17 cellular contexts compared by ENCODE assay signal in the genomic region with DNA sequence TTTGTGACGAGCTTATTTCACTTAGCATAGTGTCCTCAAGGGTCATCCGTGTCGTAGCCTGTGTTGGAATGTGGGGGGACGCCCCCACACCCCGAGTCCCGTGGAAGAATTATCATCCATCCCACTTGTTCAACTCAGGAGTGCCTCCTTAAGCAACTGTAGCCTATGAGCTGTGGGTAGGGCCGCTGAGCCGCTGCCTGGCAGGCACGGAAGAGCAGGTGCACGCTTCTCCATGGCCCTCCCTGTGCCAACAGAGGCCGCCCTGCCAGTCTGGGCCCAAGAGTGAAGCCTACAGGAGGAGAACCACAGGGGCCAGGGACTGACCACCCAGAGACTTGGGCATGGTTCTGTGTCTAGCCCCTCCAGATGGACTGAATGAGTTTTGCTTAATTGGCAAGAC. TPM values are rescaled to one million over a fixed set of nuclear protein-coding genes. Genes with fewer than 3 reads are reported as not detected.
DNase-seq lines count a peak whose midpoint lies in the region; ATAC-seq and TF ChIP-seq lines count a peak whose summit lies in the region.
"Had no signal": no experiment of that assay in that cellular context is flagged by ENCODE, and none has a peak within 500 bp of the region (broad histone marks: within the 10 kb centered on the region; RNA-seq: fewer than 3 reads in every experiment).

No MANE protein-coding gene starts in this region.

- no peak for TF ChIP-seq CTCF in CD4-positive, alpha-beta T cell (IDR thresholded peaks at IDR 0.05)
- TF ChIP-seq CTCF in nephron (IDR thresholded peaks at IDR 0.05; ENCODE audit: unreplicated experiment in 3 of 3) (no peak), OCI-LY7 (conservative IDR thresholded peaks at IDR 0.05; ENCODE audit: low read length) (no peak)

- no peak for ATAC-seq in CD4-positive, alpha-beta T cell (ENCODE audit: poor library complexity)
- ATAC-seq in GM18870 (IDR thresholded peaks at IDR 0.05; ENCODE audit: unreplicated experiment), result no peak
- ATAC-seq: heart right ventricle, K562 had no signal

- H3K27ac ChIP-seq in CD4-positive, alpha-beta T cell (ENCODE audit: low read depth, low read length), result no peak overlapping the region
- H3K27ac ChIP-seq in OCI-LY7 (ENCODE audit: low read depth, low read length, poor library complexity, severe bottlenecking), result no peak overlapping the region
- H3K27ac ChIP-seq: brain microvascular endothelial cell, parathyroid adenoma had no signal

- H3K4me2 ChIP-seq in OCI-LY7 (ENCODE audit: low read length), result no peak overlapping the region

- H4K20me1 ChIP-seq in OCI-LY7 (ENCODE audit: insufficient read depth, low read length), result no peaks in the 10 kb centered on the region

- intact Hi-C loops in CD4-positive, alpha-beta T cell (cut with DNase I, micrococcal nuclease), result loop anchor here in 1 of 2 experiments (5.0 to 10.0 kb wide), 4 partner anchors 88 to 664 kb away; a partner anchor contains a TSS
- intact Hi-C loops in OCI-LY7 (cut with micrococcal nuclease; ENCODE audit: unreplicated experiment), result no loop called here

- no peak overlapping the region for H3K4me3 ChIP-seq in OCI-LY7 (ENCODE audit: low read depth, low read length, poor library complexity, severe bottlenecking)
- H3K4me3 ChIP-seq: K562 had no signal

- no peak for DNase-seq in CD4-positive, alpha-beta T cell
- DNase-seq in DMS79 treated with DMSO at 0.1 percent for 48 hours (lab: John Stamatoyannopoulos, UW) (peak; percentile 23), cerebellar cortex (ENCODE audit: low spot score) (peak; percentile 66), OCI-LY7 (ENCODE audit: low spot score) (no peak), GF-D8 (lab: John Stamatoyannopoulos, UW) (no peak)
- DNase-seq: activated naive CD4-positive, alpha-beta T cell treated with anti-CD3 and anti-CD28 coated beads, Interleukin-2, amount 50 U/mL, for 16 hours; brain microvascular endothelial cell; effector CD4-positive, alpha-beta T cell; heart right ventricle; NCI-H2171 treated with DMSO at 0.1 percent for 48 hours; small intestine; SW 1271 had no signal

- BruUV-seq in OCI-LY7 (replicated peaks; lab: Mats Ljungman, UMichigan), result no TSS peak

- CTCF ChIA-PET in CD4-positive, alpha-beta T cell (lab: Charles Lee), result no interaction called here
- CTCF ChIA-PET in OCI-LY7 (lab: Charles Lee; ENCODE audit: unreplicated experiment), result no interaction called here

- H3K4me1 ChIP-seq in OCI-LY7 (ENCODE audit: insufficient read depth, low read length, poor library complexity, severe bottlenecking), result peaks cover 19% of the 10 kb centered on the region
- H3K4me1 ChIP-seq: parathyroid adenoma had no signal

- POLR2A ChIA-PET in CD4-positive, alpha-beta T cell (lab: Charles Lee), result no interaction called here
- POLR2A ChIA-PET in OCI-LY7 (lab: Charles Lee), result no interaction called here

- peaks cover 30% of the 10 kb centered on the region for H3K4me1 Mint-ChIP-seq in CD4-positive, alpha-beta T cell (ENCODE audit: low read depth)
- peaks cover 29% of the 10 kb centered on the region for H3K4me1 Mint-ChIP-seq in nephron

- H3K9me2 ChIP-seq in OCI-LY7 (ENCODE audit: insufficient read depth, low read length), result no peaks in the 10 kb centered on the region

- H3K9me3 ChIP-seq in CD4-positive, alpha-beta T cell (ENCODE audit: control insufficient read depth, low read length), result no peaks in the 10 kb centered on the region
- H3K9me3 ChIP-seq in OCI-LY7 (ENCODE audit: low read length), result no peaks in the 10 kb centered on the region
- H3K9me3 ChIP-seq: heart right ventricle, tibial nerve had no signal

- no peaks in the 10 kb centered on the region for H3K36me3 ChIP-seq in OCI-LY7 (ENCODE audit: insufficient read depth, low read length)
- H3K36me3 ChIP-seq: brain microvascular endothelial cell, heart right ventricle, tibial nerve had no signal

- H3K36me3 Mint-ChIP-seq in CD4-positive, alpha-beta T cell (ENCODE audit: low read depth), result peaks cover 5% of the 10 kb centered on the region
- peaks cover 13% of the 10 kb centered on the region for H3K36me3 Mint-ChIP-seq in nephron (ENCODE audit: low read depth)

- H3K27ac Mint-ChIP-seq in CD4-positive, alpha-beta T cell, result peak overlapping the region; percentile 20
- H3K27ac Mint-ChIP-seq in nephron, result peak overlapping the region in 1 of 3 experiments; percentile 7

- H3K79me2 ChIP-seq in OCI-LY7 (ENCODE audit: insufficient read depth, low read depth, low read length), result no peaks in the 10 kb centered on the region
- H3K79me2 ChIP-seq: parathyroid adenoma had no signal

- peaks cover 11% of the 10 kb centered on the region for H3K27me3 ChIP-seq in CD4-positive, alpha-beta T cell (ENCODE audit: control insufficient read depth, insufficient read depth, low read length)

- no peak overlapping the region for H2AFZ ChIP-seq in OCI-LY7 (ENCODE audit: low read length)
- H2AFZ ChIP-seq: parathyroid adenoma had no signal

- no peaks in the 10 kb centered on the region for H3K9me3 Mint-ChIP-seq in CD4-positive, alpha-beta T cell
- H3K9me3 Mint-ChIP-seq in nephron, result peaks cover 2% of the 10 kb centered on the region

- H3K4me3 Mint-ChIP-seq in CD4-positive, alpha-beta T cell, result peak overlapping the region; percentile 73
- peak overlapping the region; percentile 42 to 79 (median 68) for H3K4me3 Mint-ChIP-seq in nephron

- peaks cover 28% of the 10 kb centered on the region for H3K27me3 Mint-ChIP-seq in CD4-positive, alpha-beta T cell
- H3K27me3 Mint-ChIP-seq in nephron (ENCODE audit: low read depth), result peaks cover 9% of the 10 kb centered on the region

RNA-seq across cellular contexts. Expression of a gene that starts 2.3 kb away (rescaled TPM):
- total RNA-seq in CD4-positive, alpha-beta T cell, result 10 to 100 TPM; 14.1 to 16.9 TPM
- total RNA-seq in OCI-LY7 (2014; rRNA removed; shearing (Covaris generic)), result 6.4 and 9.4 TPM in 2 replicates
- total RNA-seq in OCI-LY7 (2022), result 5.2 and 6.5 TPM in 2 replicates

RNA-seq across cellular contexts. Expression of a gene that starts 41.5 kb away (rescaled TPM):
- under 1 TPM; 0.67 to 0.74 TPM for total RNA-seq in CD4-positive, alpha-beta T cell
- 0.08 and 0.13 TPM in 2 replicates for total RNA-seq in OCI-LY7 (2014; rRNA removed; shearing (Covaris generic))
- 0.53 and 1.0 TPM in 2 replicates for total RNA-seq in OCI-LY7 (2022)

Comparison
In these comparisons a context has a peak if more than half of its experiments do, and no peak if none do; other contexts are left out.
1. DNase-seq: peak in DMS79 treated with DMSO at 0.1 percent for 48 hours (single experiment) and cerebellar cortex (single experiment); none in CD4-positive, alpha-beta T cell (0 of 10), OCI-LY7 (single experiment) and GF-D8 (single experiment).